ENCODE assay signal across 19 cellular contexts in genomic region chr9:126592461-126592860, GRCh38. TPM values are rescaled to one million over a fixed set of nuclear protein-coding genes. Genes with fewer than 3 reads are reported as not detected.
A peak's percentile ranks its signal among the peaks of the same experiment; 100 is the strongest.
DNase-seq lines count a peak whose midpoint lies in the region; ATAC-seq and TF ChIP-seq lines count a peak whose summit lies in the region.
"Had no signal": no experiment of that assay in that cellular context is flagged by ENCODE, and none has a peak within 500 bp of the region (broad histone marks: within the 10 kb centered on the region; RNA-seq: fewer than 3 reads in every experiment).

No MANE protein-coding gene starts in this region.

- H3K9me1 ChIP-seq in IMR-90 (ENCODE audit: insufficient read depth, low read length), result no peaks in the 10 kb centered on the region

- H3K4me3 ChIP-seq in A673 (ENCODE audit: low read depth, low read length, poor library complexity, severe bottlenecking) (no peak overlapping the region), IMR-90 (ENCODE audit: insufficient read depth, low read depth, low read length) (no peak overlapping the region), choroid plexus epithelial cell (ENCODE audit: low read depth, low read length) (no peak overlapping the region), osteoblast (ENCODE audit: insufficient read depth, low read length) (no peak overlapping the region)

- DNase-seq in A673 (ENCODE audit: low spot score) (peak; percentile 72), IMR-90 (no peak), choroid plexus epithelial cell (ENCODE audit: low read depth) (peak; percentile 24), osteoblast (ENCODE audit: insufficient read length, low spot score, missing footprints) (peak; percentile 14), NCI-H2029 (lab: John Stamatoyannopoulos, UW) (no peak)
- DNase-seq: 8988T; BE2C; C1 segment of cervical spinal cord; CD4-positive, CD25-positive, alpha-beta regulatory T cell; CD8-positive, alpha-beta memory T cell; COR-L47; DMS 273 treated with DMSO at 0.1 percent for 48 hours; DMS53; HCEC 1CT; HFFc6; KG1 had no signal

- no peak overlapping the region for H2AK5ac ChIP-seq in IMR-90 (ENCODE audit: low read depth, low read length)

- H3K79me2 ChIP-seq in osteoblast (ENCODE audit: insufficient read depth, low read length), result no peaks in the 10 kb centered on the region

- no peak overlapping the region for H2AK9ac ChIP-seq in IMR-90 (replicated peaks; ENCODE audit: low read depth, low read length, poor library complexity)

- dilution Hi-C loops in IMR-90 (cut with HindIII; ENCODE audit: low sequenced_read_pairs, unreplicated experiment), result no loop called here

- peaks cover 16% of the 10 kb centered on the region for H3K4me1 ChIP-seq in A673 (ENCODE audit: insufficient read depth, low read length, poor library complexity, severe bottlenecking)
- H3K4me1 ChIP-seq in IMR-90 (ENCODE audit: control insufficient read depth, insufficient read depth, low read length), result no peaks in the 10 kb centered on the region
- H3K4me1 ChIP-seq in osteoblast (ENCODE audit: insufficient read depth, low read length), result no peaks in the 10 kb centered on the region
- H3K4me1 ChIP-seq: BE2C had no signal

- no peak overlapping the region for H2BK20ac ChIP-seq in IMR-90 (ENCODE audit: low read depth, low read length)

- H3K4ac ChIP-seq in IMR-90 (ENCODE audit: low read depth, low read length), result no peak overlapping the region

- no peak overlapping the region for H3K14ac ChIP-seq in IMR-90 (replicated peaks; ENCODE audit: low read depth, low read length)

- H3K23ac ChIP-seq in IMR-90 (ENCODE audit: low read depth, low read length), result no peak overlapping the region

- no peaks in the 10 kb centered on the region for H3K9me3 ChIP-seq in A673 (ENCODE audit: low read depth, low read length, poor library complexity, severe bottlenecking)
- H3K9me3 ChIP-seq in IMR-90 (ENCODE audit: control insufficient read depth, insufficient read depth, low read length), result 0 out of 2 replicates have a peak, but pooled peaks cover 2% of the 10 kb centered on the region
- H3K9me3 ChIP-seq in osteoblast (ENCODE audit: low read depth, low read length), result no peaks in the 10 kb centered on the region
- H3K9me3 ChIP-seq: BE2C had no signal

- CTCF ChIA-PET in A673 (lab: Charles Lee), result interaction anchor here (0.7 kb wide), 1 partner anchor 189 kb away, joined by 3 read pairs; no protein-coding TSS in a partner anchor
- CTCF ChIA-PET in IMR-90 (lab: Yijun Ruan, JAX), result no interaction called here

- H2BK15ac ChIP-seq in IMR-90 (ENCODE audit: low read depth, low read length), result no peak overlapping the region

- POLR2A ChIA-PET in A673 (lab: Charles Lee; ENCODE audit: low non-redundant PET), result no interaction called here
- POLR2A ChIA-PET in IMR-90 (lab: Charles Lee; ENCODE audit: unreplicated experiment), result no interaction called here

- BruUV-seq in A673 (replicated peaks; lab: Mats Ljungman, UMichigan) (no TSS peak), IMR-90 (replicated peaks; lab: Mats Ljungman, UMichigan) (no TSS peak)

- H4K5ac ChIP-seq in IMR-90 (ENCODE audit: low read depth, low read length), result no peak overlapping the region

- intact Hi-C loops in A673 (cut with micrococcal nuclease; ENCODE audit: unreplicated experiment), result no loop called here
- intact Hi-C loops in IMR-90 (cut with micrococcal nuclease), result no loop called here

- no peaks in the 10 kb centered on the region for H3K79me1 ChIP-seq in IMR-90 (ENCODE audit: low read depth in 1 of 2, low read length in 2 of 2)

- H4K20me1 ChIP-seq in IMR-90 (ENCODE audit: insufficient read depth, low read length) (no peaks in the 10 kb centered on the region; the same call in 1 of the 2 replicates), osteoblast (ENCODE audit: insufficient read depth, low read length) (no peaks in the 10 kb centered on the region)

- H4K91ac ChIP-seq in IMR-90 (ENCODE audit: insufficient read depth, low read depth, low read length), result no peak overlapping the region

- in situ Hi-C loops in IMR-90 (cut with MboI; ENCODE audit: low sequenced_read_pairs), result no loop called here

- H2AFZ ChIP-seq in IMR-90 (replicated peaks; ENCODE audit: low read length, poor library complexity), result no peak overlapping the region
- H2AFZ ChIP-seq in osteoblast (ENCODE audit: low read length), result no peak overlapping the region

- no peaks in the 10 kb centered on the region for H3K36me3 ChIP-seq in A673 (ENCODE audit: insufficient read depth, low read length, poor library complexity, severe bottlenecking)
- no peaks in the 10 kb centered on the region for H3K36me3 ChIP-seq in IMR-90 (ENCODE audit: control insufficient read depth, insufficient read depth, low read length)
- no peaks in the 10 kb centered on the region for H3K36me3 ChIP-seq in osteoblast (ENCODE audit: insufficient read depth, low read length)
- H3K36me3 ChIP-seq: BE2C had no signal

- no peak overlapping the region for H3K9ac ChIP-seq in IMR-90 (ENCODE audit: low read depth, low read length)

- no CpG with 5 or more reads among the region's 8 CpGs for WGBS in IMR-90 (ENCODE audit: extremely low coverage in 2 of 2, insufficient read length in 1 of 2), 2 experiments

- H3K4me2 ChIP-seq in IMR-90 (ENCODE audit: low read depth, low read length) (no peak overlapping the region), osteoblast (ENCODE audit: insufficient read depth, low read length) (no peak overlapping the region)

- no peak overlapping the region for H3K56ac ChIP-seq in IMR-90 (ENCODE audit: extremely low read depth, insufficient read depth, low read length)

- TF ChIP-seq CTCF in A673 (conservative IDR thresholded peaks at IDR 0.05; ENCODE audit: low read depth, low read length) (no peak), IMR-90 (conservative IDR thresholded peaks at IDR 0.05; ENCODE audit: low read depth, low read length) (no peak), choroid plexus epithelial cell (conservative IDR thresholded peaks at IDR 0.05; ENCODE audit: low read depth, low read length) (no peak), osteoblast (IDR thresholded peaks at IDR 0.05; ENCODE audit: extremely low read depth, low read depth, low read length) (no peak)

- no peak for TF ChIP-seq RAD21 in IMR-90 (IDR thresholded peaks at IDR 0.05; ENCODE audit: low read length)

- no peak overlapping the region for H2BK5ac ChIP-seq in IMR-90 (ENCODE audit: low read depth, low read length, poor library complexity, severe bottlenecking)

- H3K27ac ChIP-seq in A673 (ENCODE audit: low read depth, low read length, poor library complexity, severe bottlenecking) (no peak overlapping the region), IMR-90 (ENCODE audit: insufficient read depth, low read length) (no peak overlapping the region), osteoblast (ENCODE audit: low read depth, low read length) (no peak overlapping the region)

- no peak for TF ChIP-seq POLR2A in IMR-90 (IDR thresholded peaks at IDR 0.05; ENCODE audit: low read depth, low read length)

- peaks cover 13% of the 10 kb centered on the region for H3K27me3 ChIP-seq in A673 (replicated peaks; ENCODE audit: insufficient read depth, low read depth, low read length, poor library complexity)
- peaks cover 32% of the 10 kb centered on the region for H3K27me3 ChIP-seq in IMR-90 (ENCODE audit: control insufficient read depth, insufficient read depth, low read length)
- peaks cover 25% of the 10 kb centered on the region for H3K27me3 ChIP-seq in osteoblast (ENCODE audit: insufficient read depth, low read length)
- H3K27me3 ChIP-seq: BE2C had no signal

- H2BK120ac ChIP-seq in IMR-90 (ENCODE audit: low read depth, low read length), result no peak overlapping the region

- H4K8ac ChIP-seq in IMR-90 (ENCODE audit: low read depth in 2 of 2, low read length in 2 of 2), result no peak overlapping the region

- H3K18ac ChIP-seq in IMR-90 (ENCODE audit: low read depth, low read length), result no peak overlapping the region

- ATAC-seq in IMR-90 (ENCODE audit: low read depth), result no peak
- no peak for ATAC-seq in GM21390 (IDR thresholded peaks at IDR 0.05; ENCODE audit: unreplicated experiment)
- ATAC-seq in GM19324 (IDR thresholded peaks at IDR 0.05; ENCODE audit: low FRiP score, unreplicated experiment), result no peak
- no peak for ATAC-seq in HG03039 (IDR thresholded peaks at IDR 0.05; ENCODE audit: unreplicated experiment)

TF ChIP-seq in IMR-90, 13 proteins besides CTCF, POLR2A, EP300 and RAD21:
- TF ChIP-seq CEBPB (IDR thresholded peaks at IDR 0.05; ENCODE audit: low read depth, low read length), result peak; percentile 42
- no peak for TF ChIP-seq MXI1 (IDR thresholded peaks at IDR 0.05; ENCODE audit: borderline replicate concordance, low read depth, low read length)

RNA-seq across cellular contexts. Expression of gene LMX1B, which starts 21.3 kb away (rescaled TPM):
- total RNA-seq in A673 (2021), result not detected in 2 replicates
- total RNA-seq in IMR-90 (2012; rRNA removed), result not detected in 2 replicates
- not detected in 2 replicates for polyA plus RNA-seq in IMR-90 (2012; rRNA removed)
- polyA plus RNA-seq in IMR-90 (2012; cell fraction: cytosol; rRNA removed), result not detected in 2 replicates
- not detected in 2 replicates for polyA plus RNA-seq in IMR-90 (2012; cell fraction: nucleus; rRNA removed; ENCODE audit: low replicate concordance)
- total RNA-seq in osteoblast, result under 0.01 TPM in 2 replicates
- total RNA-seq: CD4-positive, CD25-positive, alpha-beta regulatory T cell; CD8-positive, alpha-beta memory T cell; HFFc6 had no signal
- polyA plus RNA-seq: CD4-positive, CD25-positive, alpha-beta regulatory T cell; CD8-positive, alpha-beta memory T cell had no signal

Comparison
In these comparisons a context has a peak if more than half of its experiments do, and no peak if none do; other contexts are left out.
1. DNase-seq: peak in A673 (single experiment), choroid plexus epithelial cell (single experiment) and osteoblast (single experiment); none in IMR-90 (single experiment) and NCI-H2029 (single experiment).